Comparison of ENCODE assay signal across 8 cellular contexts in the genomic region with DNA sequence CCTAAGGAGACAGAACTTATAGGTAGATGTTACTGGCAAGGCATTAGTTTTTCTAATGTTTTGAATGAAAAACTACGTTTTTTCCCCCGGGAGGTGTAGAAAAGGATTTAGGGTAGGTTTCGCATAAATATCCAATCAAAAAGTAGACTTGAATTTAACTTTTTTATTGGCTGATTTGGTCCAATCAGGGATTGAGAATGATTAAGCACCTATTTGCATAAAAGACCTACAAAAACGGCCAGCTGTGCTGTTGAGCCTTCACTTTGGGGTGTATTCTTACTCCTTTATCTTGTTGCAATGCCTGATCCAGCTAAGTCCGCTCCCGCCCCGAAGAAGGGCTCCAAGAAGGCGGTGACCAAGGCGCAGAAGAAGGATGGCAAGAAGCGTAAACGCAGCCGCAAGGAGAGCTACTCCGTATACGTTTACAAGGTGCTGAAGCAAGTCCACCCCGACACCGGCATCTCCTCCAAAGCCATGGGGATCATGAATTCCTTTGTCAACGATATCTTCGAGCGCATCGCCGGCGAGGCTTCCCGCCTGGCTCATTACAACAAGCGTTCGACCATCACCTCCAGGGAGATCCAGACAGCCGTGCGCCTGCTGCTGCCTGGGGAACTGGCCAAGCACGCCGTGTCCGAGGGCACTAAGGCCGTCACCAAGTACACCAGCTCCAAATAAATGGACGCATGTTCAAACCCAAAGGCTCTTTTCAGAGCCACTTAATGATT.
DNase-seq lines count a peak whose midpoint lies in the region; ATAC-seq and TF ChIP-seq lines count a peak whose summit lies in the region.

No MANE protein-coding gene starts in this region.

- no CpG with 5 or more reads among the region's 32 CpGs for WGBS in neuronal stem cell (ENCODE audit: extremely low coverage in 2 of 2, insufficient read length in 2 of 2, insufficient replicate concordance in 1 of 2), 2 donors

- no peak overlapping the region for H4K91ac ChIP-seq in neuronal stem cell (ENCODE audit: low read depth, low read length, poor library complexity)

- H3K36me3 ChIP-seq in HUES48 (ENCODE audit: control insufficient read depth, insufficient read depth, low read length) (no peaks in the 10 kb centered on the region), neuronal stem cell (replicated peaks in 1 of 2; ENCODE audit: control insufficient read depth in 2 of 2, insufficient read depth in 2 of 2, low read length in 2 of 2) (no peaks in the 10 kb centered on the region)

- no peaks in the 10 kb centered on the region for H3K27me3 ChIP-seq in HUES48 (ENCODE audit: control insufficient read depth, insufficient read depth, low read length)
- no peaks in the 10 kb centered on the region for H3K27me3 ChIP-seq in foreskin keratinocyte
- H3K27me3 ChIP-seq in neuronal stem cell (ENCODE audit: control insufficient read depth in 3 of 3, insufficient read depth in 3 of 3, low read depth in 1 of 3, low read length in 3 of 3) = no peaks in the 10 kb centered on the region

- peak; percentile 47 for ATAC-seq in GM19455 (IDR thresholded peaks at IDR 0.05; ENCODE audit: unreplicated experiment)
- peak; percentile 36 for ATAC-seq in foreskin keratinocyte
- ATAC-seq in GM19324 (IDR thresholded peaks at IDR 0.05; ENCODE audit: low FRiP score, unreplicated experiment) = no peak

- H2AK5ac ChIP-seq in neuronal stem cell (ENCODE audit: low read depth, low read length) = no peak overlapping the region

- no peak overlapping the region for H2BK120ac ChIP-seq in neuronal stem cell (ENCODE audit: low read depth, low read length)

- H3K9me3 ChIP-seq in HUES48 (ENCODE audit: control insufficient read depth, insufficient read depth, low read length) = no peaks in the 10 kb centered on the region
- no peaks in the 10 kb centered on the region for H3K9me3 ChIP-seq in neuronal stem cell (replicated peaks in 1 of 2; ENCODE audit: control insufficient read depth in 2 of 2, insufficient read depth in 1 of 2, low read depth in 1 of 2, low read length in 2 of 2)

- peak overlapping the region; percentile 98 for H3K23ac ChIP-seq in neuronal stem cell (ENCODE audit: low read depth, low read length, poor library complexity)

- peak overlapping the region; percentile 46 for H2AFZ ChIP-seq in neuronal stem cell (ENCODE audit: low read length)

- peak overlapping the region; percentile 95 for H3K27ac ChIP-seq in HUES48 (ENCODE audit: low read depth, low read length)
- H3K27ac ChIP-seq in foreskin keratinocyte = peak overlapping the region; percentile 94
- peak overlapping the region; percentile 85 for H3K27ac ChIP-seq in neuronal stem cell (replicated peaks; ENCODE audit: low read length)

- H2BK5ac ChIP-seq in neuronal stem cell (ENCODE audit: low read length) = peak overlapping the region; percentile 21

- H3K4me3 ChIP-seq in HUES48 (ENCODE audit: low read depth, low read length) (peak overlapping the region; percentile 78), neuronal stem cell (ENCODE audit: low read length in 2 of 2) (peak overlapping the region; percentile 83 to 93)

- no peak for TF ChIP-seq CTCF in foreskin keratinocyte (conservative IDR thresholded peaks at IDR 0.05)

- H3K9ac ChIP-seq in HUES48 (ENCODE audit: low read depth, low read length) (peak overlapping the region; percentile 96), neuronal stem cell (ENCODE audit: low read depth, low read length, poor library complexity) (peak overlapping the region; percentile 98)

- H3K18ac ChIP-seq in neuronal stem cell (ENCODE audit: low read length) = peak overlapping the region; percentile 92

- H3K4ac ChIP-seq in neuronal stem cell (ENCODE audit: low read length) = no peak overlapping the region

- DNase-seq in CD1c-positive myeloid dendritic cell (ENCODE audit: extremely low spot score) (peak; percentile 88), RPMI7951 (ENCODE audit: low read depth) (peak; percentile 99), foreskin keratinocyte (peak; percentile 80 to 91), neuronal stem cell (ENCODE audit: low spot score) (peak; percentile 84)
- DNase-seq in activated naive CD4-positive, alpha-beta T cell (lab: John Stamatoyannopoulos, UW) = peak in 3 of 4 experiments; percentile 9 to 34 (median 21)

- no peak overlapping the region for H2BK12ac ChIP-seq in neuronal stem cell (ENCODE audit: low read length)

- H3K4me1 ChIP-seq in HUES48 (ENCODE audit: control insufficient read depth, insufficient read depth, low read length) (no peaks in the 10 kb centered on the region), foreskin keratinocyte (peaks cover 8% of the 10 kb centered on the region), neuronal stem cell (ENCODE audit: control insufficient read depth in 2 of 2, insufficient read depth in 1 of 2, low read depth in 1 of 2, low read length in 2 of 2) (peaks cover 2 to 5% of the 10 kb centered on the region in 2 donors)

- no peak overlapping the region for H2BK15ac ChIP-seq in neuronal stem cell (ENCODE audit: low read length)

- no peak overlapping the region for H3K14ac ChIP-seq in neuronal stem cell (ENCODE audit: low read length)

- peaks cover 4% of the 10 kb centered on the region for H3K79me1 ChIP-seq in neuronal stem cell (ENCODE audit: low read depth, low read length)

- H4K8ac ChIP-seq in neuronal stem cell (ENCODE audit: low read depth, low read length) = no peak overlapping the region

- peak overlapping the region; percentile 35 for H3K4me2 ChIP-seq in neuronal stem cell (ENCODE audit: insufficient read depth, low read length, poor library complexity, severe bottlenecking)

Comparison
In these comparisons a context has a peak if more than half of its experiments do, and no peak if none do; other contexts are left out.
1. DNase-seq: peak in every context shown above with its lines; median percentile 99 in RPMI7951; 88 in CD1c-positive myeloid dendritic cell; 86 in foreskin keratinocyte; 84 in neuronal stem cell; 21 in activated naive CD4-positive, alpha-beta T cell.